ENCODE assay signal across 8 cellular contexts in the genomic region with DNA sequence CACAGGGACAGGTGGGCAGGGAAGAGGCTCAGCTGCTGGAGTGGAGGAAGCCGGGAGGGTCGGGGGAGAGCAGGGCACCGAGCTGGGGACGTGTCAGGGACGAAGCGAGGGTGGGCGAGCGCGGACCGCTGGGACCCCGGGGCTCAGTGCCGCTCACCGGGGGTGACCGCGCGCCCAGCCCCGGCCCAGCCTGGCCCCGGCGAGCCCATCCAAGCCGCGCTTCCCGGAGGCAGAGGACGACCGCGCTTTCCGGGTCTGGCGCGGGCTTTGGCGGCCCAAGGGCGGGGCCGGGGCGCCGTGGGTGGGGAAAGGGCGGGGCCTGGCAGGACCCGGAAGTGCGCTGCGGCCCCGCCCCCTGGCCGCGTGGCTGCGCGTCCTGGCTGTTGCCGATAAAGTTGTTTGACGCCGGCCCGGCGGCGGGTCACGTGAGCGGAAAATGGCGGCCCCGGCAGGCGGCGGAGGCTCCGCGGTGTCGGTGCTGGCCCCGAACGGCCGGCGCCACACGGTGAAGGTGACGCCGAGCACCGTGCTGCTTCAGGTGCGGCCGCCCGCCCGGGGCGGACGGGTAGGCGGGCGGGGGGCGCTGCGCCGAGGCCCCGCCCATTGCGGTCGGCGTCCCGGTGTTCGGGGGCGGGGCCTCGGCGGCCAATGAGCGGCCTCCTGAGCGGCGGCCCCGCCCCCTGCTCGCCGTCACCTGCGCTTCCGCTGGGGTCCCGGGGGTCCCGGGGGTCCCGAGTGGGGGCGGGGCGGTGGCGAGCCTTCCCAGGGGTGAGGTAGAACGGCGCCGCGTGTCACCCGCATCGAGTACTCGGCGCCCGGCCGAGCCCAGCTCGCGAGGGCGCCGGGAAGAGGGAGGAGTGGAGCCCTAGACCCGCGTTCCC. TPM values are rescaled to one million over a fixed set of nuclear protein-coding genes. Genes with fewer than 3 reads are reported as not detected.
DNase-seq lines count a peak whose midpoint lies in the region; ATAC-seq and TF ChIP-seq lines count a peak whose summit lies in the region.

A gene with protein sequence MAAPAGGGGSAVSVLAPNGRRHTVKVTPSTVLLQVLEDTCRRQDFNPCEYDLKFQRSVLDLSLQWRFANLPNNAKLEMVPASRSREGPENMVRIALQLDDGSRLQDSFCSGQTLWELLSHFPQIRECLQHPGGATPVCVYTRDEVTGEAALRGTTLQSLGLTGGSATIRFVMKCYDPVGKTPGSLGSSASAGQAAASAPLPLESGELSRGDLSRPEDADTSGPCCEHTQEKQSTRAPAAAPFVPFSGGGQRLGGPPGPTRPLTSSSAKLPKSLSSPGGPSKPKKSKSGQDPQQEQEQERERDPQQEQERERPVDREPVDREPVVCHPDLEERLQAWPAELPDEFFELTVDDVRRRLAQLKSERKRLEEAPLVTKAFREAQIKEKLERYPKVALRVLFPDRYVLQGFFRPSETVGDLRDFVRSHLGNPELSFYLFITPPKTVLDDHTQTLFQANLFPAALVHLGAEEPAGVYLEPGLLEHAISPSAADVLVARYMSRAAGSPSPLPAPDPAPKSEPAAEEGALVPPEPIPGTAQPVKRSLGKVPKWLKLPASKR (plus strand): TSS at position 419 of the 881 bp plus-strand sequence. CDS start 18 bp downstream, at position 437.

- POLR2A ChIA-PET in CD8-positive, alpha-beta memory T cell (lab: Charles Lee), result interaction anchor here (1.3 to 1.4 kb wide), 2 partner anchors 10 to 60 kb away, joined by 3 to 9 read pairs; no protein-coding TSS in a partner anchor

- H3K27ac ChIP-seq in CD8-positive, alpha-beta memory T cell (ENCODE audit: low read depth, low read length), result peak within 1 kb of the TSS; percentile 72
- H3K27ac ChIP-seq in HL-60 (replicated peaks), result peak within 1 kb of the TSS; percentile 85

- no peaks in the 10 kb centered on the region for H3K36me3 ChIP-seq in CD8-positive, alpha-beta memory T cell (ENCODE audit: insufficient read depth, low read length)
- H3K36me3 ChIP-seq in NT2/D1 (ENCODE audit: insufficient read depth, insufficient read length, low read length), result peaks cover 18% of the 10 kb centered on the region

- peak within 1 kb of the TSS; percentile 82 to 99 (median 96) for H3K27ac Mint-ChIP-seq in CD8-positive, alpha-beta memory T cell
- H3K27ac Mint-ChIP-seq in mesothelial cell of epicardium, result peak within 1 kb of the TSS; percentile 90

- no peaks in the 10 kb centered on the region for H3K27me3 Mint-ChIP-seq in CD8-positive, alpha-beta memory T cell
- no peaks in the 10 kb centered on the region for H3K27me3 Mint-ChIP-seq in mesothelial cell of epicardium (ENCODE audit: low read depth)

- H3K9ac ChIP-seq in NT2/D1 (ENCODE audit: insufficient read length, low read depth), result peak within 1 kb of the TSS; percentile 94

- H3K9me3 ChIP-seq in CD8-positive, alpha-beta memory T cell (ENCODE audit: low read length), result no peaks in the 10 kb centered on the region
- peaks cover 17% of the 10 kb centered on the region; the same call in 1 of the 2 replicates for H3K9me3 ChIP-seq in NT2/D1 (ENCODE audit: insufficient read depth, low read length)

- H3K36me3 Mint-ChIP-seq in CD8-positive, alpha-beta memory T cell, result peaks cover 0 to 14% (median 8%) of the 10 kb centered on the region in 3 donors
- H3K36me3 Mint-ChIP-seq in mesothelial cell of epicardium, result peaks cover 5% of the 10 kb centered on the region

- CTCF ChIA-PET in CD8-positive, alpha-beta memory T cell (lab: Charles Lee), result interaction anchor here (1.0 kb wide), 1 partner anchor 9 kb away, joined by 6 read pairs; no protein-coding TSS in a partner anchor

- peak within 1 kb of the TSS; percentile 80 to 96 (median 94) for H3K4me3 Mint-ChIP-seq in CD8-positive, alpha-beta memory T cell
- peak within 1 kb of the TSS; percentile 89 for H3K4me3 Mint-ChIP-seq in mesothelial cell of epicardium

- H3K4me3 ChIP-seq in CD8-positive, alpha-beta memory T cell (ENCODE audit: low read length), result peak within 1 kb of the TSS; percentile 72
- H3K4me3 ChIP-seq in HL-60 (replicated peaks; ENCODE audit: insufficient read depth, low read length) (peak within 1 kb of the TSS; percentile 81), NT2/D1 (ENCODE audit: insufficient read length, low read depth) (peak within 1 kb of the TSS; percentile 89)

- peaks cover 0 to 4% (median 0%) of the 10 kb centered on the region in 5 donors for H3K9me3 Mint-ChIP-seq in CD8-positive, alpha-beta memory T cell
- peaks cover 1% of the 10 kb centered on the region for H3K9me3 Mint-ChIP-seq in mesothelial cell of epicardium

- no peaks in the 10 kb centered on the region for H3K27me3 ChIP-seq in CD8-positive, alpha-beta memory T cell (ENCODE audit: insufficient read depth, low read length, poor library complexity, severe bottlenecking)
- H3K27me3 ChIP-seq in HL-60 (ENCODE audit: insufficient read depth, poor library complexity, severe bottlenecking) (no peaks in the 10 kb centered on the region), NT2/D1 (ENCODE audit: insufficient read depth, insufficient read length) (peaks cover 15% of the 10 kb centered on the region)

- peak; percentile 85 for ATAC-seq in GM19463 (IDR thresholded peaks at IDR 0.05; ENCODE audit: unreplicated experiment)

- H3K4me1 Mint-ChIP-seq in CD8-positive, alpha-beta memory T cell, result peaks cover 18 to 39% (median 29%) of the 10 kb centered on the region in 3 donors
- H3K4me1 Mint-ChIP-seq in mesothelial cell of epicardium, result peaks cover 15% of the 10 kb centered on the region

- DNase-seq in CD8-positive, alpha-beta memory T cell, result peak; percentile 86 to 94 (median 92)
- DNase-seq in HL-60 (ENCODE audit: low read depth in 1 of 2, low spot score in 1 of 2), result peak; percentile 82 to 85
- DNase-seq in NT2/D1 (ENCODE audit: low read depth, low spot score), result peak; percentile 82
- DNase-seq in activated CD8-positive, alpha-beta memory T cell treated with anti-CD3 and anti-CD28 coated beads, Interleukin-2, amount 50 U/mL, for 1 hour (ENCODE audit: extremely low read depth), result peak; percentile 70
- DNase-seq in mesothelial cell of epicardium (ENCODE audit: low spot score in 2 of 2, unreplicated experiment in 2 of 2), result peak; percentile 94 to 96
- peak; percentile 90 for DNase-seq in stimulated activated CD8-positive, alpha-beta memory T cell treated with anti-CD3 and anti-CD28 coated beads, Interleukin-15, amount 100 ng/mL, for 24 hours (ENCODE audit: low read depth)

- H3K4me1 ChIP-seq in CD8-positive, alpha-beta memory T cell (ENCODE audit: insufficient read depth, low read length), result peaks cover 28% of the 10 kb centered on the region
- H3K4me1 ChIP-seq in NT2/D1 (ENCODE audit: insufficient read depth, insufficient read length), result peaks cover 14% of the 10 kb centered on the region

- TF ChIP-seq CTCF in HL-60 (IDR thresholded peaks at IDR 0.05; ENCODE audit: insufficient read depth, low read length) (no peak), mesothelial cell of epicardium (IDR thresholded peaks at IDR 0.05; ENCODE audit: unreplicated experiment) (no peak)

- in situ Hi-C loops in endometrial microvascular endothelial cells (cut with HindIII; ENCODE audit: inconsistent ontology term, low pct_unique_long_range_greater_than_20kb, low sequenced_read_pairs), result no loop called here

RNA-seq across cellular contexts. Expression of the gene that starts here (rescaled TPM):
- total RNA-seq in CD8-positive, alpha-beta memory T cell, result 10 to 100 TPM; 32.0 to 35.9 TPM
- 29.2 TPM for polyA plus RNA-seq in CD8-positive, alpha-beta memory T cell
- total RNA-seq in endometrial microvascular endothelial cells (ENCODE audit: inconsistent ontology term), result 12.2 TPM
- total RNA-seq in mesothelial cell of epicardium, result 50.5 to 53.0 TPM (median 51.4 TPM) in 3 replicates

Comparison
In these comparisons a context has a peak if more than half of its experiments do, and no peak if none do; other contexts are left out.
1. Peak in every context shown above with its lines: DNase-seq, ATAC-seq, H3K4me3 ChIP-seq and H3K27ac ChIP-seq.